ENCODE assay signal across 16 cellular contexts in the genomic region with DNA sequence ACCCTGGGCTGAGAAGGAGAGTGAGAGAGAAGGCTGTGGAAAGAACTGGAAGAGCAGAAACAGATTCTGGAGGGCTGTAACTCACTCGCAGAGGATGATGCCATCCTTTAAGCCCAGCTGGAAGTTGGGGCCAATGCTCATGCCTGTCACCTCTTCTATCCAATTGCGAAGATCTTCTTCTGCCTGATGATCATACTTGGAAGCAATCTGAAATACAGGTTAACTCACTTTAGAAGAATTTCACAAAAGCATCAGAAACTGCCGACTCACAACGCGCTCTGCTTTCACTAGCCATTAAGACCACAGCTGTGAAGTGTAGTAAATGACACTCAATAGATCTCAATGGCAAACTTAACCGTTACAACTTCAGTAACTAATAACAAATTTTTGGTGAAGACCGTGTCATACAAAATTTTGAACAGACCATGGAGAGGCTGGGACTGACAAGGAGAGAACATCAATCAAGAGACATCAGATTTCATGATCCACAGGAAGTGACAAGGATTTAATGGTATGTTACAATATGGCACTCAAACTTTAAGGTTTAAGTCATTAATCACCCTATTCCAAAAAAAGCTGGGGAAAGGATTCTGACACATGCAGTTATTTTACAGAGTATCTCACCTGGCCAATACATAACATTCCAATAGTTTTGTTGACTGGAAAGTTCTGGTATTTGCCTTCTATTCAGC. TPM values are rescaled to one million over a fixed set of nuclear protein-coding genes. Genes with fewer than 3 reads are reported as not detected.
DNase-seq lines count a peak whose midpoint lies in the region; ATAC-seq and TF ChIP-seq lines count a peak whose summit lies in the region.
"Had no signal": no experiment of that assay in that cellular context is flagged by ENCODE, and none has a peak within 500 bp of the region (broad histone marks: within the 10 kb centered on the region; RNA-seq: fewer than 3 reads in every experiment).

No MANE protein-coding gene starts in this region.

- no peaks in the 10 kb centered on the region for H4K20me1 ChIP-seq in mammary epithelial cell (ENCODE audit: insufficient read depth, low read length)

- H3K27ac ChIP-seq in mammary epithelial cell (ENCODE audit: insufficient read depth, low read depth, low read length) (no peak overlapping the region), vagina (peak overlapping the region; percentile 24)

- in situ Hi-C loops in mammary epithelial cell (cut with MboI; ENCODE audit: low sequenced_read_pairs in 2 of 2): no loop called here
- in situ Hi-C loops in astrocyte of the spinal cord (cut with HindIII; ENCODE audit: low sequenced_read_pairs): no loop called here

- BruUV-seq in MCF 10A (replicated peaks; lab: Mats Ljungman, UMichigan) (no TSS peak), mammary epithelial cell (replicated peaks; lab: Mats Ljungman, UMichigan) (no TSS peak)

- no peak overlapping the region for H3K4me2 ChIP-seq in mammary epithelial cell (ENCODE audit: insufficient read depth, low read depth, low read length)

- H3K4me1 ChIP-seq in mammary epithelial cell (ENCODE audit: insufficient read depth, low read length) (peaks cover 23% of the 10 kb centered on the region), vagina (peaks cover 48% of the 10 kb centered on the region)

- peaks cover 7% of the 10 kb centered on the region for H3K9me3 Mint-ChIP-seq in MCF 10A (ENCODE audit: unreplicated experiment)
- H3K9me3 Mint-ChIP-seq in mesothelial cell of epicardium: no peaks in the 10 kb centered on the region

- POLR2A ChIA-PET in MCF 10A (lab: Yijun Ruan, JAX): no interaction called here

- intact Hi-C loops in MCF 10A (cut with micrococcal nuclease): no loop called here
- intact Hi-C loops in mammary epithelial cell (cut with micrococcal nuclease): loop anchor here (2.0 kb wide), 1 partner anchor 49 kb away; no protein-coding TSS in a partner anchor
- intact Hi-C loops in vagina (cut with DNase I): no loop called here

- H3K27ac Mint-ChIP-seq in MCF 10A (ENCODE audit: low read depth, unreplicated experiment) (peak overlapping the region; percentile 31), mesothelial cell of epicardium (peak overlapping the region; percentile 66)
- H3K27ac Mint-ChIP-seq: activated CD8-positive, alpha-beta memory T cell treated with anti-CD3 and anti-CD28 coated beads, Interleukin-2, amount 10 ng/mL, durations not matched to agents 7 days and 5 days had no signal

- no peak for TF ChIP-seq CTCF in MCF 10A (IDR thresholded peaks at IDR 0.05; ENCODE audit: unreplicated experiment)
- TF ChIP-seq CTCF in mammary epithelial cell (conservative IDR thresholded peaks at IDR 0.05 in 1 of 2, IDR thresholded peaks at IDR 0.05 in 1 of 2; ENCODE audit: extremely low read depth in 1 of 2, insufficient read depth in 1 of 2, low read depth in 1 of 2, low read length in 2 of 2): no peak
- no peak for TF ChIP-seq CTCF in astrocyte of the spinal cord (IDR thresholded peaks at IDR 0.05; ENCODE audit: low read depth, low read length)
- no peak for TF ChIP-seq CTCF in mesothelial cell of epicardium (IDR thresholded peaks at IDR 0.05; ENCODE audit: unreplicated experiment)
- no peak for TF ChIP-seq CTCF in vagina (IDR thresholded peaks at IDR 0.05)

- no peaks in the 10 kb centered on the region for H3K9me3 ChIP-seq in mammary epithelial cell (replicated peaks; ENCODE audit: insufficient read depth, low read length)
- H3K9me3 ChIP-seq in vagina: no peaks in the 10 kb centered on the region
- H3K9me3 ChIP-seq: stomach had no signal

- no peak overlapping the region for H3K9ac ChIP-seq in mammary epithelial cell (ENCODE audit: insufficient read depth, low read length)

- H3K4me3 Mint-ChIP-seq in MCF 10A (ENCODE audit: unreplicated experiment) (no peak overlapping the region), mesothelial cell of epicardium (no peak overlapping the region)
- H3K4me3 Mint-ChIP-seq: activated CD8-positive, alpha-beta memory T cell treated with anti-CD3 and anti-CD28 coated beads, Interleukin-2, amount 10 ng/mL, durations not matched to agents 7 days and 5 days had no signal

- DNase-seq in MCF 10A (ENCODE audit: unreplicated experiment) (no peak), mammary epithelial cell (no peak), astrocyte of the spinal cord (ENCODE audit: low read depth, low spot score) (peak; percentile 43), mesothelial cell of epicardium (ENCODE audit: low spot score in 2 of 2, unreplicated experiment in 2 of 2) (no peak), vagina (ENCODE audit: extremely low spot score in 2 of 2) (no peak), NCI-H774 (lab: John Stamatoyannopoulos, UW) (no peak)
- DNase-seq: activated CD4-positive, CD25-positive, alpha-beta regulatory T cell; activated CD8-positive, alpha-beta memory T cell treated with anti-CD3 and anti-CD28 coated beads, Interleukin-2, amount 10 ng/mL, durations not matched to agents 7 days and 5 days; activated naive CD4-positive, alpha-beta T cell treated with Interleukin-2 at 50 U/mL for 16 hours; COR-L47; islet precursor cell; NCI-H1092; stomach had no signal

- H3K79me2 ChIP-seq in mammary epithelial cell (ENCODE audit: insufficient read depth, low read length): peaks cover 74% of the 10 kb centered on the region

- H3K4me3 ChIP-seq in mammary epithelial cell (replicated peaks in 1 of 3; ENCODE audit: insufficient read depth in 1 of 3, low read depth in 2 of 3, low read length in 3 of 3) (no peak overlapping the region), astrocyte of the spinal cord (ENCODE audit: low read depth, low read length) (no peak overlapping the region), vagina (no peak overlapping the region)
- H3K4me3 ChIP-seq: skin epidermis, stomach had no signal

- H3K4me1 Mint-ChIP-seq in MCF 10A (ENCODE audit: insufficient read depth, unreplicated experiment) (peaks cover 7% of the 10 kb centered on the region), mesothelial cell of epicardium (peaks cover 48% of the 10 kb centered on the region)
- H3K4me1 Mint-ChIP-seq: activated CD8-positive, alpha-beta memory T cell treated with anti-CD3 and anti-CD28 coated beads, Interleukin-2, amount 10 ng/mL, durations not matched to agents 7 days and 5 days had no signal

- H3K36me3 ChIP-seq in mammary epithelial cell (ENCODE audit: insufficient read depth, low read length) (peaks cover 25% of the 10 kb centered on the region), vagina (peaks cover 0 to 31% of the 10 kb centered on the region in 2 donors)

- dilution Hi-C loops in mammary epithelial cell (cut with HindIII; ENCODE audit: low sequenced_read_pairs): no loop called here

- CTCF ChIA-PET in MCF 10A (lab: Yijun Ruan, JAX) (interaction anchor here (0.6 to 0.7 kb wide), 3 partner anchors 17 to 409 kb away, joined by 3 read pairs; no protein-coding TSS in a partner anchor), mammary epithelial cell (lab: Charles Lee; ENCODE audit: low non-redundant PET) (no interaction called here)

- H3K27me3 Mint-ChIP-seq in MCF 10A (ENCODE audit: insufficient read depth, unreplicated experiment): no peaks in the 10 kb centered on the region
- H3K27me3 Mint-ChIP-seq in mesothelial cell of epicardium (ENCODE audit: low read depth): no peaks in the 10 kb centered on the region

- TF ChIP-seq POLR2A in vagina (IDR thresholded peaks at IDR 0.05): no peak

- ATAC-seq in HG03521 (IDR thresholded peaks at IDR 0.05; ENCODE audit: unreplicated experiment): no peak
- ATAC-seq in HG03354 (IDR thresholded peaks at IDR 0.05; ENCODE audit: poor library complexity, severe bottlenecking, unreplicated experiment): no peak
- ATAC-seq: activated CD8-positive, alpha-beta memory T cell treated with anti-CD3 and anti-CD28 coated beads, Interleukin-2, amount 10 ng/mL, durations not matched to agents 7 days and 5 days had no signal

- H3K36me3 Mint-ChIP-seq in MCF 10A (ENCODE audit: insufficient read depth, unreplicated experiment) (peaks cover 20% of the 10 kb centered on the region), mesothelial cell of epicardium (peaks cover 24% of the 10 kb centered on the region)
- H3K36me3 Mint-ChIP-seq: activated CD8-positive, alpha-beta memory T cell treated with anti-CD3 and anti-CD28 coated beads, Interleukin-2, amount 10 ng/mL, durations not matched to agents 7 days and 5 days had no signal

- 95% methylated on average over 7 of the region's 7 CpGs for WGBS in mammary epithelial cell (ENCODE audit: low coverage, missing lambda C conversion rate)

- H2AFZ ChIP-seq in mammary epithelial cell (ENCODE audit: low read depth, low read length): no peak overlapping the region

- no peaks in the 10 kb centered on the region for H3K27me3 ChIP-seq in mammary epithelial cell (ENCODE audit: insufficient read depth, low read length)
- H3K27me3 ChIP-seq in vagina: no peaks in the 10 kb centered on the region
- H3K27me3 ChIP-seq: stomach had no signal

RNA-seq across cellular contexts. Expression of gene CNN3, which starts 23.4 kb away (rescaled TPM):
- total RNA-seq in MCF 10A (2022): 44.5 and 48.2 TPM in 2 replicates
- total RNA-seq in mammary epithelial cell: 100 to 1,000 TPM; 136 to 244 TPM
- polyA plus RNA-seq in mammary epithelial cell: 117 TPM
- polyA minus RNA-seq in mammary epithelial cell: 123 TPM
- total RNA-seq in mesothelial cell of epicardium: 241 to 260 TPM (median 247 TPM) in 3 replicates
- 250 TPM for total RNA-seq in vagina
